ENCODE assay signal across 19 cellular contexts in the genomic region with DNA sequence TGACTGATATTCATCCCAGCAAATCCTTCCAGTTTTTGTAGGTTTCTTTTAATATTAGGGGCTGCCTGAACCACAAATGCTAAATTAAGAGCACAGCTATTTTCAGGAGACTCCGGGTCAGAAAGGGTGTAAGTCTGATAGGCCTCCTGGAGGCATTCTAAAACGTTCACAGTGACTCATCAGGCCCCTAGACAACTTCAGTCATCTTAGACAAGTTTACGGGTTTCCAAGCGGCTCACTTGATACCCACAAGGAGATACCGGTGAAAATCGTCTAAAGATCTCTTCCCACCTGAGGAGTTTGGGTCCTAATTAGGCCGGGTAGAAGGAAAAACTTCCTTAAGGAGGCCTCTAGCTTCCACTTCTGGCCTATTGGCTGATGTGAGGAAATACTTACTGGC.
DNase-seq lines count a peak whose midpoint lies in the region; ATAC-seq, FAIRE-seq and TF ChIP-seq lines count a peak whose summit lies in the region.
"Had no signal": no experiment of that assay in that cellular context is flagged by ENCODE, and none has a peak within 500 bp of the region (broad histone marks: within the 10 kb centered on the region; RNA-seq: fewer than 3 reads in every experiment).

No MANE protein-coding gene starts in this region.

- no peaks in the 10 kb centered on the region for H3K4me1 ChIP-seq in heart right ventricle
- no peaks in the 10 kb centered on the region for H3K4me1 ChIP-seq in neuronal stem cell (ENCODE audit: control insufficient read depth in 2 of 2, insufficient read depth in 1 of 2, low read depth in 1 of 2, low read length in 2 of 2)

- no peak for TF ChIP-seq POLR2A in erythroblast (IDR thresholded peaks at IDR 0.05; ENCODE audit: low read length)

- H2AK5ac ChIP-seq in neuronal stem cell (ENCODE audit: low read depth, low read length), result no peak overlapping the region

- no peak overlapping the region for H3K9ac ChIP-seq in neuronal stem cell (ENCODE audit: low read depth, low read length, poor library complexity)
- H3K9ac ChIP-seq: GM23248 had no signal

- H3K27ac ChIP-seq in heart right ventricle (no peak overlapping the region), neuronal stem cell (replicated peaks; ENCODE audit: low read length) (no peak overlapping the region)
- H3K27ac ChIP-seq: GM23248 had no signal

- no peak overlapping the region for H3K14ac ChIP-seq in neuronal stem cell (ENCODE audit: low read length)

- DNase-seq in RPMI8226 (peak; percentile 37), bronchial epithelial cell (ENCODE audit: low read depth) (peak; percentile 4), erythroblast (lab: John Stamatoyannopoulos, UW) (peak; percentile 1 to 38), heart right ventricle (no peak), neuronal stem cell (ENCODE audit: low spot score) (no peak)
- no peak for DNase-seq in stimulated activated effector memory CD8-positive, alpha-beta T cell treated with anti-CD3 and anti-CD28 coated beads, Interleukin-12 subunit alpha, Interleukin-12 subunit beta, amount 100 ng/mL, for 72 hours (ENCODE audit: low spot score in 2 of 2)
- DNase-seq: C1 segment of cervical spinal cord; Calu3; CD4-positive, alpha-beta memory T cell; COR-L47; DMS53; DMS79 treated with DMSO at 0.1 percent for 48 hours; GM23248; H7; HCEC 1CT had no signal

- H3K9me3 ChIP-seq in heart right ventricle (no peaks in the 10 kb centered on the region), neuronal stem cell (replicated peaks in 1 of 2; ENCODE audit: control insufficient read depth in 2 of 2, insufficient read depth in 1 of 2, low read depth in 1 of 2, low read length in 2 of 2) (no peaks in the 10 kb centered on the region)

- intact Hi-C loops in heart right ventricle (cut with DNase I), result no loop called here

- H2BK15ac ChIP-seq in neuronal stem cell (ENCODE audit: low read length), result no peak overlapping the region

- H2BK120ac ChIP-seq in neuronal stem cell (ENCODE audit: low read depth, low read length), result no peak overlapping the region

- ATAC-seq in stimulated activated effector memory CD8-positive, alpha-beta T cell treated with anti-CD3 and anti-CD28 coated beads, Interleukin-12 subunit alpha, Interleukin-12 subunit beta, amount 100 ng/mL, for 72 hours, result no peak
- ATAC-seq in heart right ventricle, result no peak

- H3K4me3 ChIP-seq in bronchial epithelial cell (ENCODE audit: low read depth, low read length) (no peak overlapping the region), heart right ventricle (no peak overlapping the region), neuronal stem cell (ENCODE audit: low read length in 2 of 2) (no peak overlapping the region)
- H3K4me3 ChIP-seq: GM23248 had no signal

- no peaks in the 10 kb centered on the region for H3K4me1 Mint-ChIP-seq in stimulated activated effector memory CD8-positive, alpha-beta T cell treated with anti-CD3 and anti-CD28 coated beads, Interleukin-12 subunit alpha, Interleukin-12 subunit beta, amount 100 ng/mL, for 72 hours
- H3K4me1 Mint-ChIP-seq: CD4-positive, alpha-beta memory T cell had no signal

- no peak overlapping the region for H2BK12ac ChIP-seq in neuronal stem cell (ENCODE audit: low read length)

- no peak overlapping the region for H4K91ac ChIP-seq in neuronal stem cell (ENCODE audit: low read depth, low read length, poor library complexity)

- no peaks in the 10 kb centered on the region for H3K9me3 Mint-ChIP-seq in stimulated activated effector memory CD8-positive, alpha-beta T cell treated with anti-CD3 and anti-CD28 coated beads, Interleukin-12 subunit alpha, Interleukin-12 subunit beta, amount 100 ng/mL, for 72 hours
- H3K9me3 Mint-ChIP-seq: CD4-positive, alpha-beta memory T cell had no signal

- TF ChIP-seq CTCF in bronchial epithelial cell (IDR thresholded peaks at IDR 0.05; ENCODE audit: insufficient read depth, low read length, severe bottlenecking), result no peak
- no peak for TF ChIP-seq CTCF in heart right ventricle (IDR thresholded peaks at IDR 0.05)

- H2BK5ac ChIP-seq in neuronal stem cell (ENCODE audit: low read length), result no peak overlapping the region

- no peak overlapping the region for H3K4ac ChIP-seq in neuronal stem cell (ENCODE audit: low read length)

- no peak overlapping the region for H4K8ac ChIP-seq in neuronal stem cell (ENCODE audit: low read depth, low read length)

- no peak overlapping the region for H3K27ac Mint-ChIP-seq in stimulated activated effector memory CD8-positive, alpha-beta T cell treated with anti-CD3 and anti-CD28 coated beads, Interleukin-12 subunit alpha, Interleukin-12 subunit beta, amount 100 ng/mL, for 72 hours

- H3K4me3 Mint-ChIP-seq in stimulated activated effector memory CD8-positive, alpha-beta T cell treated with anti-CD3 and anti-CD28 coated beads, Interleukin-12 subunit alpha, Interleukin-12 subunit beta, amount 100 ng/mL, for 72 hours, result no peak overlapping the region
- H3K4me3 Mint-ChIP-seq: CD4-positive, alpha-beta memory T cell had no signal

- no peak overlapping the region for H2AFZ ChIP-seq in neuronal stem cell (ENCODE audit: low read length)
- H2AFZ ChIP-seq: GM23248 had no signal

- FAIRE-seq in bronchial epithelial cell (lab: Jason Lieb, UNC), result no peak
- FAIRE-seq: G401.6, GM12892, GM19239, H1 had no signal

- H3K36me3 Mint-ChIP-seq in stimulated activated effector memory CD8-positive, alpha-beta T cell treated with anti-CD3 and anti-CD28 coated beads, Interleukin-12 subunit alpha, Interleukin-12 subunit beta, amount 100 ng/mL, for 72 hours, result no peaks in the 10 kb centered on the region
- H3K36me3 Mint-ChIP-seq: CD4-positive, alpha-beta memory T cell had no signal

- H3K27me3 ChIP-seq in bronchial epithelial cell (ENCODE audit: control insufficient read depth, insufficient read depth, low read length) (no peaks in the 10 kb centered on the region), heart right ventricle (no peaks in the 10 kb centered on the region), neuronal stem cell (ENCODE audit: control insufficient read depth in 3 of 3, insufficient read depth in 3 of 3, low read depth in 1 of 3, low read length in 3 of 3) (no peaks in the 10 kb centered on the region)

- H3K23ac ChIP-seq in neuronal stem cell (ENCODE audit: low read depth, low read length, poor library complexity), result no peak overlapping the region

- no peak overlapping the region for H3K4me2 ChIP-seq in neuronal stem cell (ENCODE audit: insufficient read depth, low read length, poor library complexity, severe bottlenecking)

- no peak overlapping the region for H3K18ac ChIP-seq in neuronal stem cell (ENCODE audit: low read length)

- 59 to 65% methylated on average over 7 of the region's 7 CpGs for WGBS in heart right ventricle, 2 donors
- WGBS in neuronal stem cell (ENCODE audit: extremely low coverage in 2 of 2, insufficient read length in 2 of 2, insufficient replicate concordance in 1 of 2), 2 donors, result no CpG with 5 or more reads among the region's 7 CpGs

- no peaks in the 10 kb centered on the region for H3K79me1 ChIP-seq in neuronal stem cell (ENCODE audit: low read depth, low read length)

- H3K36me3 ChIP-seq in bronchial epithelial cell (ENCODE audit: control insufficient read depth, insufficient read depth, low read length) (no peaks in the 10 kb centered on the region), heart right ventricle (no peaks in the 10 kb centered on the region), neuronal stem cell (replicated peaks in 1 of 2; ENCODE audit: control insufficient read depth in 2 of 2, insufficient read depth in 2 of 2, low read length in 2 of 2) (no peaks in the 10 kb centered on the region)

Comparison
In these comparisons a context has a peak if more than half of its experiments do, and no peak if none do; other contexts are left out.
1. DNase-seq: peak in RPMI8226 (single experiment), bronchial epithelial cell (single experiment) and erythroblast (2 of 2); none in stimulated activated effector memory CD8-positive, alpha-beta T cell treated with anti-CD3 and anti-CD28 coated beads, Interleukin-12 subunit alpha, Interleukin-12 subunit beta, amount 100 ng/mL, for 72 hours (0 of 2), heart right ventricle (0 of 2) and neuronal stem cell (single experiment).